1 cellular context compared by ENCODE assay signal in genomic region chr2:61854435-61855177, GRCh38.
TF ChIP-seq lines count a peak whose summit lies in the region.

No MANE protein-coding gene starts in this region.

TF ChIP-seq in H1, 55 proteins besides CTCF, POLR2A, EP300 and RAD21:
- TF ChIP-seq SP1 (IDR thresholded peaks at IDR 0.05; ENCODE audit: low read depth, low read length) (peak; percentile 96), RNF2 (IDR thresholded peaks at IDR 0.05; ENCODE audit: borderline replicate concordance, low read depth, low read length, missing control alignments, poor library complexity, severe bottlenecking) (no peak), CHD7 (IDR thresholded peaks at IDR 0.05; ENCODE audit: insufficient replicate concordance, low read length) (no peak), HDAC6 (IDR thresholded peaks at IDR 0.05; ENCODE audit: low read depth, low read length) (no peak), TAF1 (IDR thresholded peaks at IDR 0.05; ENCODE audit: low read depth, low read length) (no peak), SAP30 (IDR thresholded peaks at IDR 0.05; ENCODE audit: insufficient read depth, insufficient replicate concordance, low read length) (peak; percentile 86), MAFK (IDR thresholded peaks at IDR 0.05; ENCODE audit: low read depth, low read length) (no peak), SIRT6 (IDR thresholded peaks at IDR 0.05; ENCODE audit: low read length) (no peak), RFX5 (IDR thresholded peaks at IDR 0.05; ENCODE audit: borderline replicate concordance, low read depth, low read length) (no peak), ATF2 (IDR thresholded peaks at IDR 0.05; ENCODE audit: low read length) (no peak), RBBP5 (IDR thresholded peaks at IDR 0.05; ENCODE audit: borderline replicate concordance, low read depth, low read length) (0 out of 2 replicates have a peak, but pooled peaks have one; percentile 14), MAX (IDR thresholded peaks at IDR 0.05) (peak; percentile 92), TBP (IDR thresholded peaks at IDR 0.05; ENCODE audit: low read depth, low read length) (peak; percentile 23; the same call in 1 of the 2 replicates), SP2 (IDR thresholded peaks at IDR 0.05; ENCODE audit: low read length) (peak; percentile 83), GABPA (IDR thresholded peaks at IDR 0.05; ENCODE audit: borderline replicate concordance, insufficient read depth, low read length) (no peak), E2F6 (IDR thresholded peaks at IDR 0.05) (peak; percentile 75; the same call in 1 of the 2 replicates), POLR2AphosphoS5 (IDR thresholded peaks at IDR 0.05; ENCODE audit: low read depth, low read length) (peak; percentile 29), TAF7 (optimal IDR thresholded peaks at IDR 0.05; ENCODE audit: borderline replicate concordance, low read depth, low read length) (no peak), KDM4A (IDR thresholded peaks at IDR 0.05; ENCODE audit: low read depth, low read length, severe bottlenecking) (peak; percentile 58), CHD2 (IDR thresholded peaks at IDR 0.05; ENCODE audit: low read length) (peak; percentile 75), FOSL1 (IDR thresholded peaks at IDR 0.05; ENCODE audit: insufficient read depth, low read depth, low read length) (no peak), PHF8 (conservative IDR thresholded peaks at IDR 0.05; ENCODE audit: low read depth, low read length) (peak; percentile 44), NANOG (IDR thresholded peaks at IDR 0.05; ENCODE audit: insufficient read depth, low read depth, low read length, poor library complexity, severe bottlenecking) (no peak), BACH1 (IDR thresholded peaks at IDR 0.05; ENCODE audit: low read length) (peak; percentile 40), SIX5 (IDR thresholded peaks at IDR 0.05; ENCODE audit: low read depth, low read length) (no peak)
